Comparison of ENCODE assay signal across 1 cellular context in genomic region chr15:74821091-74821789, GRCh38.
TF ChIP-seq lines count a peak whose summit lies in the region.

No MANE protein-coding gene starts in this region.

TF ChIP-seq in GM23338, 12 proteins besides CTCF, POLR2A, EP300 and RAD21 (continued from another document):
- TF ChIP-seq, protein P1, sequence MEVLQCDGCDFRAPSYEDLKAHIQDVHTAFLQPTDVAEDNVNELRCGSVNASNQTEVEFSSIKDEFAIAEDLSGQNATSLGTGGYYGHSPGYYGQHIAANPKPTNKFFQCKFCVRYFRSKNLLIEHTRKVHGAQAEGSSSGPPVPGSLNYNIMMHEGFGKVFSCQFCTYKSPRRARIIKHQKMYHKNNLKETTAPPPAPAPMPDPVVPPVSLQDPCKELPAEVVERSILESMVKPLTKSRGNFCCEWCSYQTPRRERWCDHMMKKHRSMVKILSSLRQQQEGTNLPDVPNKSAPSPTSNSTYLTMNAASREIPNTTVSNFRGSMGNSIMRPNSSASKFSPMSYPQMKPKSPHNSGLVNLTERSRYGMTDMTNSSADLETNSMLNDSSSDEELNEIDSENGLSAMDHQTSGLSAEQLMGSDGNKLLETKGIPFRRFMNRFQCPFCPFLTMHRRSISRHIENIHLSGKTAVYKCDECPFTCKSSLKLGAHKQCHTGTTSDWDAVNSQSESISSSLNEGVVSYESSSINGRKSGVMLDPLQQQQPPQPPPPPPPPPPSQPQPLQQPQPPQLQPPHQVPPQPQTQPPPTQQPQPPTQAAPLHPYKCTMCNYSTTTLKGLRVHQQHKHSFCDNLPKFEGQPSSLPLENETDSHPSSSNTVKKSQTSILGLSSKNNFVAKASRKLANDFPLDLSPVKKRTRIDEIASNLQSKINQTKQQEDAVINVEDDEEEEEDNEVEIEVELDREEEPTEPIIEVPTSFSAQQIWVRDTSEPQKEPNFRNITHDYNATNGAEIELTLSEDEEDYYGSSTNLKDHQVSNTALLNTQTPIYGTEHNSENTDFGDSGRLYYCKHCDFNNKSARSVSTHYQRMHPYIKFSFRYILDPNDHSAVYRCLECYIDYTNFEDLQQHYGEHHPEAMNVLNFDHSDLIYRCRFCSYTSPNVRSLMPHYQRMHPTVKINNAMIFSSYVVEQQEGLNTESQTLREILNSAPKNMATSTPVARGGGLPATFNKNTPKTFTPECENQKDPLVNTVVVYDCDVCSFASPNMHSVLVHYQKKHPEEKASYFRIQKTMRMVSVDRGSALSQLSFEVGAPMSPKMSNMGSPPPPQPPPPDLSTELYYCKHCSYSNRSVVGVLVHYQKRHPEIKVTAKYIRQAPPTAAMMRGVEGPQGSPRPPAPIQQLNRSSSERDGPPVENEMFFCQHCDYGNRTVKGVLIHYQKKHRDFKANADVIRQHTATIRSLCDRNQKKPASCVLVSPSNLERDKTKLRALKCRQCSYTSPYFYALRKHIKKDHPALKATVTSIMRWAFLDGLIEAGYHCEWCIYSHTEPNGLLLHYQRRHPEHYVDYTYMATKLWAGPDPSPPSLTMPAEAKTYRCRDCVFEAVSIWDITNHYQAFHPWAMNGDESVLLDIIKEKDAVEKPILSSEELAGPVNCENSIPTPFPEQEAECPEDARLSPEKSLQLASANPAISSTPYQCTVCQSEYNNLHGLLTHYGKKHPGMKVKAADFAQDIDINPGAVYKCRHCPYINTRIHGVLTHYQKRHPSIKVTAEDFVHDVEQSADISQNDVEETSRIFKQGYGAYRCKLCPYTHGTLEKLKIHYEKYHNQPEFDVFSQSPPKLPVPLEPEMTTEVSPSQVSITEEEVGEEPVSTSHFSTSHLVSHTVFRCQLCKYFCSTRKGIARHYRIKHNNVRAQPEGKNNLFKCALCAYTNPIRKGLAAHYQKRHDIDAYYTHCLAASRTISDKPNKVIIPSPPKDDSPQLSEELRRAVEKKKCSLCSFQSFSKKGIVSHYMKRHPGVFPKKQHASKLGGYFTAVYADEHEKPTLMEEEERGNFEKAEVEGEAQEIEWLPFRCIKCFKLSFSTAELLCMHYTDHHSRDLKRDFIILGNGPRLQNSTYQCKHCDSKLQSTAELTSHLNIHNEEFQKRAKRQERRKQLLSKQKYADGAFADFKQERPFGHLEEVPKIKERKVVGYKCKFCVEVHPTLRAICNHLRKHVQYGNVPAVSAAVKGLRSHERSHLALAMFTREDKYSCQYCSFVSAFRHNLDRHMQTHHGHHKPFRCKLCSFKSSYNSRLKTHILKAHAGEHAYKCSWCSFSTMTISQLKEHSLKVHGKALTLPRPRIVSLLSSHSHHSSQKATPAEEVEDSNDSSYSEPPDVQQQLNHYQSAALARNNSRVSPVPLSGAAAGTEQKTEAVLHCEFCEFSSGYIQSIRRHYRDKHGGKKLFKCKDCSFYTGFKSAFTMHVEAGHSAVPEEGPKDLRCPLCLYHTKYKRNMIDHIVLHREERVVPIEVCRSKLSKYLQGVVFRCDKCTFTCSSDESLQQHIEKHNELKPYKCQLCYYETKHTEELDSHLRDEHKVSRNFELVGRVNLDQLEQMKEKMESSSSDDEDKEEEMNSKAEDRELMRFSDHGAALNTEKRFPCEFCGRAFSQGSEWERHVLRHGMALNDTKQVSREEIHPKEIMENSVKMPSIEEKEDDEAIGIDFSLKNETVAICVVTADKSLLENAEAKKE (CRISPR knock-in tag; IDR thresholded peaks at IDR 0.05): no peak
- TF ChIP-seq POLR2AphosphoS5 (IDR thresholded peaks at IDR 0.05; ENCODE audit: low read depth) (no peak), STAT1 (IDR thresholded peaks at IDR 0.05; ENCODE audit: unreplicated experiment) (no peak), JUNB (IDR thresholded peaks at IDR 0.05; ENCODE audit: unreplicated experiment) (no peak), ZNF331 (CRISPR knock-in tag; IDR thresholded peaks at IDR 0.05; ENCODE audit: low read depth) (no peak), NANOG (IDR thresholded peaks at IDR 0.05; ENCODE audit: borderline replicate concordance) (no peak), ZNF114 (CRISPR knock-in tag; IDR thresholded peaks at IDR 0.05) (no peak), EZH2phosphoT487 (IDR thresholded peaks at IDR 0.05; ENCODE audit: unreplicated experiment) (no peak), EZH2 (IDR thresholded peaks at IDR 0.05; ENCODE audit: low read depth, unreplicated experiment) (no peak), ETS1 (IDR thresholded peaks at IDR 0.05) (no peak)
- TF ChIP-seq, protein P2, sequence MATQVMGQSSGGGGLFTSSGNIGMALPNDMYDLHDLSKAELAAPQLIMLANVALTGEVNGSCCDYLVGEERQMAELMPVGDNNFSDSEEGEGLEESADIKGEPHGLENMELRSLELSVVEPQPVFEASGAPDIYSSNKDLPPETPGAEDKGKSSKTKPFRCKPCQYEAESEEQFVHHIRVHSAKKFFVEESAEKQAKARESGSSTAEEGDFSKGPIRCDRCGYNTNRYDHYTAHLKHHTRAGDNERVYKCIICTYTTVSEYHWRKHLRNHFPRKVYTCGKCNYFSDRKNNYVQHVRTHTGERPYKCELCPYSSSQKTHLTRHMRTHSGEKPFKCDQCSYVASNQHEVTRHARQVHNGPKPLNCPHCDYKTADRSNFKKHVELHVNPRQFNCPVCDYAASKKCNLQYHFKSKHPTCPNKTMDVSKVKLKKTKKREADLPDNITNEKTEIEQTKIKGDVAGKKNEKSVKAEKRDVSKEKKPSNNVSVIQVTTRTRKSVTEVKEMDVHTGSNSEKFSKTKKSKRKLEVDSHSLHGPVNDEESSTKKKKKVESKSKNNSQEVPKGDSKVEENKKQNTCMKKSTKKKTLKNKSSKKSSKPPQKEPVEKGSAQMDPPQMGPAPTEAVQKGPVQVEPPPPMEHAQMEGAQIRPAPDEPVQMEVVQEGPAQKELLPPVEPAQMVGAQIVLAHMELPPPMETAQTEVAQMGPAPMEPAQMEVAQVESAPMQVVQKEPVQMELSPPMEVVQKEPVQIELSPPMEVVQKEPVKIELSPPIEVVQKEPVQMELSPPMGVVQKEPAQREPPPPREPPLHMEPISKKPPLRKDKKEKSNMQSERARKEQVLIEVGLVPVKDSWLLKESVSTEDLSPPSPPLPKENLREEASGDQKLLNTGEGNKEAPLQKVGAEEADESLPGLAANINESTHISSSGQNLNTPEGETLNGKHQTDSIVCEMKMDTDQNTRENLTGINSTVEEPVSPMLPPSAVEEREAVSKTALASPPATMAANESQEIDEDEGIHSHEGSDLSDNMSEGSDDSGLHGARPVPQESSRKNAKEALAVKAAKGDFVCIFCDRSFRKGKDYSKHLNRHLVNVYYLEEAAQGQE (IDR thresholded peaks at IDR 0.05; ENCODE audit: unreplicated experiment): no peak
